Comparison of ENCODE assay signal across 1 cellular context in the genomic region with DNA sequence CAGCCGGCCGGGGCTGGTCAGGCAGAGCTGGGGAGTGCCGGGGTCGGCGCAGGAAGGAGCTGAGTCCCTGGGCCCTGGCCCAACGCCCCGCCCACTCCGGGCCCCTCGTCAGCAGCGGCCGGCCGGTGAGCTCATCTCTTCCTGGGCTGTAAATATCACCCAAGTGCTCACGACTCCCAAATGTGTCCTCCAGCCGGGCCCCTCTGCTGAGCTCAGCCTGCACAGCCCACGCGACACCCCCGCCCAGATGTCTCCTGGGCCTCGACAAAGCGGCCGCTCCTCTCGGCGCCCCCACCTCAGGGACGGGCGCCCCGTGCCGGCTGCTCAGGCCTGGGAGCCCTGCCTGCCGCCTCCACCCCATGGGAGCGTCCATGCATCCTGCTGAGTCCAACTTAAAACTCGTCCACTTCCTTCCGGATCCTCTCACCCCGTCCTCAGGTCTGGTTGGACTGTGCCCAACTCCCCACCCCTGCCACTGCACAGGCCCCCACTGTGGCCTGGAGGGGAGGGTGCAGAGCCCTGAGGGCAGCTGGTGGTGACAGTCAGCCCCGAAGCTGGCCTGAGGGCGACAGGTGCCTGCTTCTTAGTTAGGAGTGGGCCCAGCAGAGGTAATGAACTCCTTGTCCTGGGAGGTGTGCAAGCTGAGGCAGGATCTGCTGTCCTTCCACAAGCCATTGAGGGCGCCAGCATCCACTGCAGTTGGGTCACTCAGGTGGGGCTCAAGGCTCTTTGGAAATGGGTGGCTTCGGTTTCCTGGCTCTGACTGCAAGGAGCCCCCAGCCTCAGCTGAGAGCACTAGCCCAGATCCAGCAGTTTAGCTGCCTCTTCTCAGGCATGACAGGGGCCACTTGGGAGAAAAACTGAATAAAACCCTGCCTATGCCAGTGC.
TF ChIP-seq lines count a peak whose summit lies in the region.

No MANE protein-coding gene starts in this region.

TF ChIP-seq in K562, 482 proteins besides CTCF, POLR2A, EP300 and RAD21 (continued from another document and continues in another):
- TF ChIP-seq, protein P1, sequence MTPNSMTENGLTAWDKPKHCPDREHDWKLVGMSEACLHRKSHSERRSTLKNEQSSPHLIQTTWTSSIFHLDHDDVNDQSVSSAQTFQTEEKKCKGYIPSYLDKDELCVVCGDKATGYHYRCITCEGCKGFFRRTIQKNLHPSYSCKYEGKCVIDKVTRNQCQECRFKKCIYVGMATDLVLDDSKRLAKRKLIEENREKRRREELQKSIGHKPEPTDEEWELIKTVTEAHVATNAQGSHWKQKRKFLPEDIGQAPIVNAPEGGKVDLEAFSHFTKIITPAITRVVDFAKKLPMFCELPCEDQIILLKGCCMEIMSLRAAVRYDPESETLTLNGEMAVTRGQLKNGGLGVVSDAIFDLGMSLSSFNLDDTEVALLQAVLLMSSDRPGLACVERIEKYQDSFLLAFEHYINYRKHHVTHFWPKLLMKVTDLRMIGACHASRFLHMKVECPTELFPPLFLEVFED (CRISPR knock-in tag; conservative IDR thresholded peaks at IDR 0.05): 0 out of 2 replicates have a peak, but pooled peaks have one; percentile 4
- TF ChIP-seq HMGN3 (IDR thresholded peaks at IDR 0.05; ENCODE audit: borderline replicate concordance, extremely low read depth, insufficient read length, low read depth, low read length) (peak; percentile 66), ZFP1 (CRISPR knock-in tag; IDR thresholded peaks at IDR 0.05) (no peak), KDM5B (IDR thresholded peaks at IDR 0.05; ENCODE audit: insufficient replicate concordance, low read depth, low read length) (peak; percentile 19), HNRNPLL (IDR thresholded peaks at IDR 0.05; ENCODE audit: low read depth, low read length, poor library complexity, severe bottlenecking) (no peak), ZNF165 (CRISPR knock-in tag; IDR thresholded peaks at IDR 0.05; ENCODE audit: borderline replicate concordance) (0 out of 2 replicates have a peak, but pooled peaks have one; percentile 17), PCBP1 (IDR thresholded peaks at IDR 0.05; ENCODE audit: low read depth, low read length, poor library complexity, severe bottlenecking) (peak; percentile 90), ZNF146 (CRISPR knock-in tag; IDR thresholded peaks at IDR 0.05; ENCODE audit: unreplicated experiment) (no peak), ZC3H11A (IDR thresholded peaks at IDR 0.05; ENCODE audit: low read depth, low read length) (no peak), RBFOX2 (IDR thresholded peaks at IDR 0.05; ENCODE audit: low read depth, low read length) (peak; percentile 6; the same call in 1 of the 2 replicates), POLR2G (IDR thresholded peaks at IDR 0.05; ENCODE audit: low read depth, low read length) (0 out of 2 replicates have a peak, but pooled peaks have one; percentile 25), SPI1 (IDR thresholded peaks at IDR 0.05; ENCODE audit: borderline replicate concordance, low read depth, low read length) (0 out of 2 replicates have a peak, but pooled peaks have one; percentile 18), E2F3 (CRISPR knock-in tag; IDR thresholded peaks at IDR 0.05) (0 out of 2 replicates have a peak, but pooled peaks have one; percentile 42), CCNT2 (IDR thresholded peaks at IDR 0.05; ENCODE audit: borderline replicate concordance, extremely low read depth, insufficient read length, low read depth, low read length) (peak; percentile 34), SAFB (IDR thresholded peaks at IDR 0.05; ENCODE audit: borderline replicate concordance, low read depth, low read length) (0 out of 2 replicates have a peak, but pooled peaks have one; percentile 26), KLF1 (tag; IDR thresholded peaks at IDR 0.05) (0 out of 2 replicates have a peak, but pooled peaks have one; percentile 17), ASH1L (IDR thresholded peaks at IDR 0.05; ENCODE audit: borderline replicate concordance, low read depth, partially characterized antibody) (no peak), SIN3A (IDR thresholded peaks at IDR 0.05; ENCODE audit: borderline replicate concordance in 2 of 2, control insufficient read depth in 1 of 2, low read depth in 2 of 2, low read length in 2 of 2) (0 out of 4 replicates have a peak, but pooled peaks of 1 of the 2 experiments have one; percentile 42), BCOR (IDR thresholded peaks at IDR 0.05) (0 out of 2 replicates have a peak, but pooled peaks have one; percentile 25), ZBTB17 (CRISPR knock-in tag; IDR thresholded peaks at IDR 0.05) (peak; percentile 24; the same call in 1 of the 2 replicates)
- TF ChIP-seq, protein P2, sequence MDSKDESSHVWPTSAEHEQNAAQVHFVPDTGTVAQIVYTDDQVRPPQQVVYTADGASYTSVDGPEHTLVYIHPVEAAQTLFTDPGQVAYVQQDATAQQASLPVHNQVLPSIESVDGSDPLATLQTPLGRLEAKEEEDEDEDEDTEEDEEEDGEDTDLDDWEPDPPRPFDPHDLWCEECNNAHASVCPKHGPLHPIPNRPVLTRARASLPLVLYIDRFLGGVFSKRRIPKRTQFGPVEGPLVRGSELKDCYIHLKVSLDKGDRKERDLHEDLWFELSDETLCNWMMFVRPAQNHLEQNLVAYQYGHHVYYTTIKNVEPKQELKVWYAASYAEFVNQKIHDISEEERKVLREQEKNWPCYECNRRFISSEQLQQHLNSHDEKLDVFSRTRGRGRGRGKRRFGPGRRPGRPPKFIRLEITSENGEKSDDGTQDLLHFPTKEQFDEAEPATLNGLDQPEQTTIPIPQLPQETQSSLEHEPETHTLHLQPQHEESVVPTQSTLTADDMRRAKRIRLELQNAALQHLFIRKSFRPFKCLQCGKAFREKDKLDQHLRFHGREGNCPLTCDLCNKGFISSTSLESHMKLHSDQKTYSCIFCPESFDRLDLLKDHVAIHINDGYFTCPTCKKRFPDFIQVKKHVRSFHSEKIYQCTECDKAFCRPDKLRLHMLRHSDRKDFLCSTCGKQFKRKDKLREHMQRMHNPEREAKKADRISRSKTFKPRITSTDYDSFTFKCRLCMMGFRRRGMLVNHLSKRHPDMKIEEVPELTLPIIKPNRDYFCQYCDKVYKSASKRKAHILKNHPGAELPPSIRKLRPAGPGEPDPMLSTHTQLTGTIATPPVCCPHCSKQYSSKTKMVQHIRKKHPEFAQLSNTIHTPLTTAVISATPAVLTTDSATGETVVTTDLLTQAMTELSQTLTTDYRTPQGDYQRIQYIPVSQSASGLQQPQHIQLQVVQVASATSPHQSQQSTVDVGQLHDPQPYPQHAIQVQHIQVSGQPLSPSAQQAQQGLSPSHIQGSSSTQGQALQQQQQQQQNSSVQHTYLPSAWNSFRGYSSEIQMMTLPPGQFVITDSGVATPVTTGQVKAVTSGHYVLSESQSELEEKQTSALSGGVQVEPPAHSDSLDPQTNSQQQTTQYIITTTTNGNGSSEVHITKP (IDR thresholded peaks at IDR 0.05; ENCODE audit: partially characterized antibody): peak; percentile 66
- TF ChIP-seq, protein P3, sequence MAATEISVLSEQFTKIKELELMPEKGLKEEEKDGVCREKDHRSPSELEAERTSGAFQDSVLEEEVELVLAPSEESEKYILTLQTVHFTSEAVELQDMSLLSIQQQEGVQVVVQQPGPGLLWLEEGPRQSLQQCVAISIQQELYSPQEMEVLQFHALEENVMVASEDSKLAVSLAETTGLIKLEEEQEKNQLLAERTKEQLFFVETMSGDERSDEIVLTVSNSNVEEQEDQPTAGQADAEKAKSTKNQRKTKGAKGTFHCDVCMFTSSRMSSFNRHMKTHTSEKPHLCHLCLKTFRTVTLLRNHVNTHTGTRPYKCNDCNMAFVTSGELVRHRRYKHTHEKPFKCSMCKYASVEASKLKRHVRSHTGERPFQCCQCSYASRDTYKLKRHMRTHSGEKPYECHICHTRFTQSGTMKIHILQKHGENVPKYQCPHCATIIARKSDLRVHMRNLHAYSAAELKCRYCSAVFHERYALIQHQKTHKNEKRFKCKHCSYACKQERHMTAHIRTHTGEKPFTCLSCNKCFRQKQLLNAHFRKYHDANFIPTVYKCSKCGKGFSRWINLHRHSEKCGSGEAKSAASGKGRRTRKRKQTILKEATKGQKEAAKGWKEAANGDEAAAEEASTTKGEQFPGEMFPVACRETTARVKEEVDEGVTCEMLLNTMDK (IDR thresholded peaks at IDR 0.05; ENCODE audit: borderline replicate concordance, insufficient read depth, low read depth, low read length, poor library complexity, severe bottlenecking): peak; percentile 5
- TF ChIP-seq, protein P4, sequence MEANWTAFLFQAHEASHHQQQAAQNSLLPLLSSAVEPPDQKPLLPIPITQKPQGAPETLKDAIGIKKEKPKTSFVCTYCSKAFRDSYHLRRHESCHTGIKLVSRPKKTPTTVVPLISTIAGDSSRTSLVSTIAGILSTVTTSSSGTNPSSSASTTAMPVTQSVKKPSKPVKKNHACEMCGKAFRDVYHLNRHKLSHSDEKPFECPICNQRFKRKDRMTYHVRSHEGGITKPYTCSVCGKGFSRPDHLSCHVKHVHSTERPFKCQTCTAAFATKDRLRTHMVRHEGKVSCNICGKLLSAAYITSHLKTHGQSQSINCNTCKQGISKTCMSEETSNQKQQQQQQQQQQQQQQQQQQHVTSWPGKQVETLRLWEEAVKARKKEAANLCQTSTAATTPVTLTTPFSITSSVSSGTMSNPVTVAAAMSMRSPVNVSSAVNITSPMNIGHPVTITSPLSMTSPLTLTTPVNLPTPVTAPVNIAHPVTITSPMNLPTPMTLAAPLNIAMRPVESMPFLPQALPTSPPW (CRISPR knock-in tag; IDR thresholded peaks at IDR 0.05): peak; percentile 62
- TF ChIP-seq, protein P5, sequence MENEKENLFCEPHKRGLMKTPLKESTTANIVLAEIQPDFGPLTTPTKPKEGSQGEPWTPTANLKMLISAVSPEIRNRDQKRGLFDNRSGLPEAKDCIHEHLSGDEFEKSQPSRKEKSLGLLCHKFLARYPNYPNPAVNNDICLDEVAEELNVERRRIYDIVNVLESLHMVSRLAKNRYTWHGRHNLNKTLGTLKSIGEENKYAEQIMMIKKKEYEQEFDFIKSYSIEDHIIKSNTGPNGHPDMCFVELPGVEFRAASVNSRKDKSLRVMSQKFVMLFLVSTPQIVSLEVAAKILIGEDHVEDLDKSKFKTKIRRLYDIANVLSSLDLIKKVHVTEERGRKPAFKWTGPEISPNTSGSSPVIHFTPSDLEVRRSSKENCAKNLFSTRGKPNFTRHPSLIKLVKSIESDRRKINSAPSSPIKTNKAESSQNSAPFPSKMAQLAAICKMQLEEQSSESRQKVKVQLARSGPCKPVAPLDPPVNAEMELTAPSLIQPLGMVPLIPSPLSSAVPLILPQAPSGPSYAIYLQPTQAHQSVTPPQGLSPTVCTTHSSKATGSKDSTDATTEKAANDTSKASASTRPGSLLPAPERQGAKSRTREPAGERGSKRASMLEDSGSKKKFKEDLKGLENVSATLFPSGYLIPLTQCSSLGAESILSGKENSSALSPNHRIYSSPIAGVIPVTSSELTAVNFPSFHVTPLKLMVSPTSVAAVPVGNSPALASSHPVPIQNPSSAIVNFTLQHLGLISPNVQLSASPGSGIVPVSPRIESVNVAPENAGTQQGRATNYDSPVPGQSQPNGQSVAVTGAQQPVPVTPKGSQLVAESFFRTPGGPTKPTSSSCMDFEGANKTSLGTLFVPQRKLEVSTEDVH (IDR thresholded peaks at IDR 0.05; ENCODE audit: low read depth, partially characterized antibody): no peak
- TF ChIP-seq, protein P6, sequence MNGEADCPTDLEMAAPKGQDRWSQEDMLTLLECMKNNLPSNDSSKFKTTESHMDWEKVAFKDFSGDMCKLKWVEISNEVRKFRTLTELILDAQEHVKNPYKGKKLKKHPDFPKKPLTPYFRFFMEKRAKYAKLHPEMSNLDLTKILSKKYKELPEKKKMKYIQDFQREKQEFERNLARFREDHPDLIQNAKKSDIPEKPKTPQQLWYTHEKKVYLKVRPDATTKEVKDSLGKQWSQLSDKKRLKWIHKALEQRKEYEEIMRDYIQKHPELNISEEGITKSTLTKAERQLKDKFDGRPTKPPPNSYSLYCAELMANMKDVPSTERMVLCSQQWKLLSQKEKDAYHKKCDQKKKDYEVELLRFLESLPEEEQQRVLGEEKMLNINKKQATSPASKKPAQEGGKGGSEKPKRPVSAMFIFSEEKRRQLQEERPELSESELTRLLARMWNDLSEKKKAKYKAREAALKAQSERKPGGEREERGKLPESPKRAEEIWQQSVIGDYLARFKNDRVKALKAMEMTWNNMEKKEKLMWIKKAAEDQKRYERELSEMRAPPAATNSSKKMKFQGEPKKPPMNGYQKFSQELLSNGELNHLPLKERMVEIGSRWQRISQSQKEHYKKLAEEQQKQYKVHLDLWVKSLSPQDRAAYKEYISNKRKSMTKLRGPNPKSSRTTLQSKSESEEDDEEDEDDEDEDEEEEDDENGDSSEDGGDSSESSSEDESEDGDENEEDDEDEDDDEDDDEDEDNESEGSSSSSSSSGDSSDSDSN (IDR thresholded peaks at IDR 0.05; ENCODE audit: borderline replicate concordance in 1 of 2, low read depth in 2 of 2, low read length in 2 of 2): peak in 1 of 2 experiments; percentile 41; a peak in 1 of 4 replicates
- TF ChIP-seq, protein P7, sequence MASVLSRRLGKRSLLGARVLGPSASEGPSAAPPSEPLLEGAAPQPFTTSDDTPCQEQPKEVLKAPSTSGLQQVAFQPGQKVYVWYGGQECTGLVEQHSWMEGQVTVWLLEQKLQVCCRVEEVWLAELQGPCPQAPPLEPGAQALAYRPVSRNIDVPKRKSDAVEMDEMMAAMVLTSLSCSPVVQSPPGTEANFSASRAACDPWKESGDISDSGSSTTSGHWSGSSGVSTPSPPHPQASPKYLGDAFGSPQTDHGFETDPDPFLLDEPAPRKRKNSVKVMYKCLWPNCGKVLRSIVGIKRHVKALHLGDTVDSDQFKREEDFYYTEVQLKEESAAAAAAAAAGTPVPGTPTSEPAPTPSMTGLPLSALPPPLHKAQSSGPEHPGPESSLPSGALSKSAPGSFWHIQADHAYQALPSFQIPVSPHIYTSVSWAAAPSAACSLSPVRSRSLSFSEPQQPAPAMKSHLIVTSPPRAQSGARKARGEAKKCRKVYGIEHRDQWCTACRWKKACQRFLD (CRISPR knock-in tag; IDR thresholded peaks at IDR 0.05): peak; percentile 17; the same call in 1 of the 2 replicates
- TF ChIP-seq, protein P8, sequence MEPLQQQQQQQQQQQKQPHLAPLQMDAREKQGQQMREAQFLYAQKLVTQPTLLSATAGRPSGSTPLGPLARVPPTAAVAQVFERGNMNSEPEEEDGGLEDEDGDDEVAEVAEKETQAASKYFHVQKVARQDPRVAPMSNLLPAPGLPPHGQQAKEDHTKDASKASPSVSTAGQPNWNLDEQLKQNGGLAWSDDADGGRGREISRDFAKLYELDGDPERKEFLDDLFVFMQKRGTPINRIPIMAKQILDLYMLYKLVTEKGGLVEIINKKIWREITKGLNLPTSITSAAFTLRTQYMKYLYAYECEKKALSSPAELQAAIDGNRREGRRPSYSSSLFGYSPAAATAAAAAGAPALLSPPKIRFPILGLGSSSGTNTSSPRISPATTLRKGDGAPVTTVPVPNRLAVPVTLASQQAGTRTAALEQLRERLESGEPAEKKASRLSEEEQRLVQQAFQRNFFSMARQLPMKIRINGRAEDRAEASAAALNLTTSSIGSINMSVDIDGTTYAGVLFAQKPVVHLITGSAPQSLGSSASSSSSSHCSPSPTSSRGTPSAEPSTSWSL (CRISPR knock-in tag; IDR thresholded peaks at IDR 0.05; ENCODE audit: borderline replicate concordance): 0 out of 2 replicates have a peak, but pooled peaks have one; percentile 51
